Comparison of ENCODE assay signal across 9 cellular contexts in the genomic region with DNA sequence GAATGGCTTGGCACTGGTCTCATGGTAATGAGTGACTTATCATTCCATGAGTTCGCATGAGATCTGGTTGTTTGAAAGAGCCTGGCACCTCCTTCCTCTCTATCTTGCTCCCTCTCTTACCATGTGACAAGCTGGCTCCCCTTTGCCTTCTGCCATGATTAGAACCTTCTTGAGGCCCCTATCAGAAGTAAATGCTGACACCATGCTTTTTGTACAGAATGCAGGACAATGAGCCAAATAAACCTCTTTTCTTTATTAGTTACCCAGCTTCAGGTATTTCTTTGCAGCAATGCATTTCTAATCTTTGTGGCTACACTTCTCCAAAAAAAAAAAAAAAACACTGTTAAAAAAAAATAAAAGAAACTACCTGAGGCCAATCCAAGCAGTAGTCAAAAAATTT. TPM values are rescaled to one million over a fixed set of nuclear protein-coding genes. Genes with fewer than 3 reads are reported as not detected.
"Had no signal": no experiment of that assay in that cellular context is flagged by ENCODE, and none has a peak within 500 bp of the region (broad histone marks: within the 10 kb centered on the region; RNA-seq: fewer than 3 reads in every experiment).

No MANE protein-coding gene starts in this region.

- H3K27ac ChIP-seq: HL-60, KMS-11 had no signal

- H3K4me2 ChIP-seq: KMS-11 had no signal

- ATAC-seq: K562 had no signal

- H3K36me3 Mint-ChIP-seq: IgD-negative memory B cell had no signal

- H3K27ac Mint-ChIP-seq: IgD-negative memory B cell had no signal

- FAIRE-seq: HTR-8/SVneo, K562 had no signal

- H3K9ac ChIP-seq: KMS-11 had no signal

- H3K4me3 Mint-ChIP-seq: IgD-negative memory B cell had no signal

- H3K27me3 Mint-ChIP-seq: IgD-negative memory B cell had no signal

- H3K4me1 Mint-ChIP-seq: IgD-negative memory B cell had no signal

- DNase-seq: KBM-7, KG1 had no signal

- H3K4me3 ChIP-seq: K562 had no signal

RNA-seq across cellular contexts. Expression of a gene that starts 17.1 kb away (rescaled TPM):
- total RNA-seq: HT-29, HT1080 had no signal
- polyA plus RNA-seq: IgD-negative memory B cell, K562 had no signal
